Comparison of ENCODE assay signal across 9 cellular contexts in genomic region chr4:80610845-80611244, GRCh38.
DNase-seq lines count a peak whose midpoint lies in the region; ATAC-seq and TF ChIP-seq lines count a peak whose summit lies in the region.
"Had no signal": no experiment of that assay in that cellular context is flagged by ENCODE, and none has a peak within 500 bp of the region (broad histone marks: within the 10 kb centered on the region; RNA-seq: fewer than 3 reads in every experiment).

No MANE protein-coding gene starts in this region.

- peaks cover 46% of the 10 kb centered on the region for H3K4me1 Mint-ChIP-seq in progenitor cell of endocrine pancreas (ENCODE audit: low read depth)

- DNase-seq in NCI-H510A treated with DMSO at 0.1 percent for 48 hours (lab: John Stamatoyannopoulos, UW) (peak; percentile 84), progenitor cell of endocrine pancreas (ENCODE audit: low spot score, unreplicated experiment) (no peak), C1 segment of cervical spinal cord (lab: John Stamatoyannopoulos, UW) (no peak), KBM-7 (no peak), NCI-H2227 treated with DMSO at 0.1 percent for 48 hours (lab: John Stamatoyannopoulos, UW) (no peak), cerebellar cortex (ENCODE audit: low spot score) (no peak)

- no peak overlapping the region for H3K4me3 Mint-ChIP-seq in progenitor cell of endocrine pancreas (ENCODE audit: low read depth)

- H3K27ac Mint-ChIP-seq in progenitor cell of endocrine pancreas, result peak overlapping the region; percentile 84

- ATAC-seq in GM18873 (IDR thresholded peaks at IDR 0.05; ENCODE audit: low FRiP score, unreplicated experiment), result peak; percentile 90
- peak; percentile 89 for ATAC-seq in HG02852 (IDR thresholded peaks at IDR 0.05; ENCODE audit: unreplicated experiment)
- ATAC-seq: Panc1 had no signal

- no peaks in the 10 kb centered on the region for H3K36me3 Mint-ChIP-seq in progenitor cell of endocrine pancreas (ENCODE audit: insufficient read depth)

- TF ChIP-seq CTCF in progenitor cell of endocrine pancreas (IDR thresholded peaks at IDR 0.05; ENCODE audit: unreplicated experiment), result no peak

- H3K9me3 Mint-ChIP-seq in progenitor cell of endocrine pancreas (ENCODE audit: low read depth), result peaks cover 3% of the 10 kb centered on the region

- in situ Hi-C loops in KBM-7 (cut with MboI; ENCODE audit: low pct_unique_long_range_greater_than_20kb, low sequenced_read_pairs), result no loop called here

- peaks cover 33% of the 10 kb centered on the region for H3K27me3 Mint-ChIP-seq in progenitor cell of endocrine pancreas
